Comparison of ENCODE assay signal across 19 cellular contexts in genomic region chr10:127216284-127216683, GRCh38. TPM values are rescaled to one million over a fixed set of nuclear protein-coding genes. Genes with fewer than 3 reads are reported as not detected.
A peak's percentile ranks its signal among the peaks of the same experiment; 100 is the strongest.
DNase-seq lines count a peak whose midpoint lies in the region; ATAC-seq, FAIRE-seq and TF ChIP-seq lines count a peak whose summit lies in the region.
"Had no signal": no experiment of that assay in that cellular context is flagged by ENCODE, and none has a peak within 500 bp of the region (broad histone marks: within the 10 kb centered on the region; RNA-seq: fewer than 3 reads in every experiment).

No MANE protein-coding gene starts in this region.

- H2BK5ac ChIP-seq in H9 (ENCODE audit: insufficient read length, low read length) (no peak overlapping the region), mesendoderm (ENCODE audit: low read length) (no peak overlapping the region)

- H4K5ac ChIP-seq in H9 (ENCODE audit: insufficient read length, low read depth, low read length) (no peak overlapping the region), mesendoderm (ENCODE audit: low read length) (no peak overlapping the region)

- H4K91ac ChIP-seq in H9 (ENCODE audit: insufficient read length, low read depth, low read length), result no peak overlapping the region

- H3K36me3 Mint-ChIP-seq in H9 (ENCODE audit: insufficient read depth in 1 of 3, low read depth in 3 of 3), result peaks cover 8 to 12% (median 9%) of the 10 kb centered on the region in 3 experiments; a peak in 6 of 7 replicates
- no peaks in the 10 kb centered on the region for H3K36me3 Mint-ChIP-seq in activated T-helper 17 cell treated with anti-CD3 and anti-CD28 coated beads, Interleukin-2, amount 50 U/mL, for 72 hours (ENCODE audit: low read depth)

- peaks cover 7 to 14% of the 10 kb centered on the region in 2 experiments for H3K9me3 Mint-ChIP-seq in H9
- H3K9me3 Mint-ChIP-seq in activated T-helper 17 cell treated with anti-CD3 and anti-CD28 coated beads, Interleukin-2, amount 50 U/mL, for 72 hours, result peaks cover 3% of the 10 kb centered on the region

- H3K4me1 Mint-ChIP-seq in H9, result peaks cover 24% of the 10 kb centered on the region in 2 experiments
- H3K4me1 Mint-ChIP-seq in activated T-helper 17 cell treated with anti-CD3 and anti-CD28 coated beads, Interleukin-2, amount 50 U/mL, for 72 hours, result no peaks in the 10 kb centered on the region

- H3K9me3 ChIP-seq in BLaER1, result 0 out of 2 replicates have a peak, but pooled peaks cover 6% of the 10 kb centered on the region
- H3K9me3 ChIP-seq in H9 (ENCODE audit: control insufficient read depth, low read depth, low read length), result no peaks in the 10 kb centered on the region
- H3K9me3 ChIP-seq: SJSA1 had no signal

- H3K9ac ChIP-seq in BLaER1, result no peak overlapping the region
- no peak overlapping the region for H3K9ac ChIP-seq in H9 (ENCODE audit: extremely low read depth, insufficient read length, low read length)
- H3K9ac ChIP-seq in mesendoderm (ENCODE audit: low read length), result no peak overlapping the region

- H3K4me1 ChIP-seq in BLaER1, result 0 out of 2 replicates have a peak, but pooled peaks cover 16% of the 10 kb centered on the region
- H3K4me1 ChIP-seq in H9 (ENCODE audit: insufficient read depth, low read length), result peaks cover 9% of the 10 kb centered on the region; the same call in 1 of the 2 replicates
- H3K4me1 ChIP-seq in mesendoderm (ENCODE audit: control insufficient read depth, low read depth, low read length), result peaks cover 4% of the 10 kb centered on the region

- no peak overlapping the region for H2BK15ac ChIP-seq in H9 (ENCODE audit: low read depth, low read length)
- no peak overlapping the region for H2BK15ac ChIP-seq in mesendoderm (replicated peaks; ENCODE audit: low read depth)

- no peak overlapping the region for H2AFZ ChIP-seq in H9 (ENCODE audit: low read length)

- TF ChIP-seq CTCF in H9 (conservative IDR thresholded peaks at IDR 0.05) (no peak), bronchial epithelial cell (IDR thresholded peaks at IDR 0.05; ENCODE audit: insufficient read depth, low read length, severe bottlenecking) (no peak)

- no peak overlapping the region for H3K14ac ChIP-seq in H9 (ENCODE audit: insufficient read depth, low read length)

- H2BK20ac ChIP-seq in H9 (ENCODE audit: low read depth, low read length, poor library complexity, severe bottlenecking), result no peak overlapping the region

- peak overlapping the region in 2 of 3 experiments; percentile 37 to 91; a peak in 4 of 7 replicates for H3K27ac Mint-ChIP-seq in H9
- H3K27ac Mint-ChIP-seq in activated T-helper 17 cell treated with anti-CD3 and anti-CD28 coated beads, Interleukin-2, amount 50 U/mL, for 72 hours, result no peak overlapping the region

- H3K36me3 ChIP-seq in BLaER1 (no peaks in the 10 kb centered on the region), bronchial epithelial cell (ENCODE audit: control insufficient read depth, insufficient read depth, low read length) (no peaks in the 10 kb centered on the region), mesendoderm (ENCODE audit: control insufficient read depth, insufficient read depth, low read length) (no peaks in the 10 kb centered on the region)
- H3K36me3 ChIP-seq: SJSA1 had no signal

- H4K20me1 ChIP-seq in BLaER1 (no peaks in the 10 kb centered on the region), H9 (ENCODE audit: control insufficient read depth, insufficient read depth, insufficient read length) (no peaks in the 10 kb centered on the region)

- no peak overlapping the region for H3K4ac ChIP-seq in H9 (ENCODE audit: low read depth, low read length)
- no peak overlapping the region for H3K4ac ChIP-seq in mesendoderm (ENCODE audit: low read depth, low read length)

- no peaks in the 10 kb centered on the region; the same call in 1 of the 2 replicates for H3K27me3 Mint-ChIP-seq in H9 (ENCODE audit: low read depth)
- peaks cover 9% of the 10 kb centered on the region for H3K27me3 Mint-ChIP-seq in activated T-helper 17 cell treated with anti-CD3 and anti-CD28 coated beads, Interleukin-2, amount 50 U/mL, for 72 hours

- H3K4me3 Mint-ChIP-seq in H9, result no peak overlapping the region; a peak in 1 of 5 replicates
- no peak overlapping the region for H3K4me3 Mint-ChIP-seq in activated T-helper 17 cell treated with anti-CD3 and anti-CD28 coated beads, Interleukin-2, amount 50 U/mL, for 72 hours

- H3K18ac ChIP-seq in H9 (ENCODE audit: insufficient read length, low read depth, low read length), result no peak overlapping the region
- no peak overlapping the region for H3K18ac ChIP-seq in mesendoderm (ENCODE audit: low read length)

- no CpG with 5 or more reads among the region's 6 CpGs for WGBS in H9 (ENCODE audit: extremely low coverage, insufficient read length, low lambda C conversion rate)
- no CpG with 5 or more reads among the region's 6 CpGs for WGBS in mesendoderm (ENCODE audit: extremely low coverage, insufficient coverage, low lambda C conversion rate)

- no peak overlapping the region for H2BK120ac ChIP-seq in H9 (ENCODE audit: low read depth, low read length, poor library complexity, severe bottlenecking)
- no peak overlapping the region for H2BK120ac ChIP-seq in mesendoderm (ENCODE audit: low read depth, low read length)

- H4K8ac ChIP-seq in H9 (replicated peaks; ENCODE audit: insufficient read length, low read depth, low read length), result no peak overlapping the region
- no peak overlapping the region for H4K8ac ChIP-seq in mesendoderm (ENCODE audit: low read depth, low read length)

- no peaks in the 10 kb centered on the region for H3K79me1 ChIP-seq in H9 (ENCODE audit: insufficient read depth, low read depth, low read length, poor library complexity, severe bottlenecking)
- no peaks in the 10 kb centered on the region for H3K79me1 ChIP-seq in mesendoderm (ENCODE audit: low read length)

- no peaks in the 10 kb centered on the region for H3K79me2 ChIP-seq in H9 (ENCODE audit: insufficient read depth, low read length)
- no peaks in the 10 kb centered on the region for H3K79me2 ChIP-seq in mesendoderm (ENCODE audit: control insufficient read depth, insufficient read depth, low read length)

- ATAC-seq in GM21528 (IDR thresholded peaks at IDR 0.05; ENCODE audit: low FRiP score, unreplicated experiment), result no peak
- ATAC-seq in activated T-helper 17 cell treated with anti-CD3 and anti-CD28 coated beads, Interleukin-2, amount 50 U/mL, for 72 hours (replicated peaks), result no peak
- ATAC-seq: K562, Panc1 had no signal

- H3K27ac ChIP-seq in BLaER1 (no peak overlapping the region), H9 (ENCODE audit: insufficient read length, low read depth, low read length) (peak overlapping the region; percentile 62), mesendoderm (ENCODE audit: low read depth, low read length) (no peak overlapping the region)
- H3K27ac ChIP-seq: C4-2B, SJSA1 had no signal

- H3K4me2 ChIP-seq in BLaER1, result peak overlapping the region; percentile 16; the same call in 1 of the 2 replicates
- peak overlapping the region; percentile 11 for H3K4me2 ChIP-seq in H9 (ENCODE audit: insufficient read depth, insufficient read length, low read length)
- H3K4me2 ChIP-seq in mesendoderm (ENCODE audit: low read length), result no peak overlapping the region

- H2BK12ac ChIP-seq in H9 (ENCODE audit: insufficient read length, low read depth, low read length), result no peak overlapping the region

- no peaks in the 10 kb centered on the region for H3K27me3 ChIP-seq in BLaER1
- H3K27me3 ChIP-seq in H9 (ENCODE audit: insufficient read depth, low read length), result no peaks in the 10 kb centered on the region
- H3K27me3 ChIP-seq in bronchial epithelial cell (ENCODE audit: control insufficient read depth, insufficient read depth, low read length), result no peaks in the 10 kb centered on the region
- H3K27me3 ChIP-seq in mesendoderm (ENCODE audit: insufficient read depth, low read length, poor library complexity), result no peaks in the 10 kb centered on the region
- H3K27me3 ChIP-seq: SJSA1 had no signal

- H3K56ac ChIP-seq in H9 (ENCODE audit: insufficient read length, low read depth, low read length) (no peak overlapping the region), mesendoderm (ENCODE audit: low read length) (no peak overlapping the region)

- DNase-seq in H9 (no peak), bronchial epithelial cell (ENCODE audit: low read depth) (peak; percentile 14), mesendoderm (peak; percentile 63), NCI-H82 treated with DMSO at 0.1 percent for 48 hours (lab: John Stamatoyannopoulos, UW; ENCODE audit: unreplicated experiment) (no peak)
- DNase-seq: ACHN, DND-41, NCI-H1105 treated with DMSO at 0.1 percent for 48 hours, NCI-H1694, NCI-H69, SW 1271 had no signal

- H2AK5ac ChIP-seq in H9 (ENCODE audit: insufficient read length, low read length) (no peak overlapping the region), mesendoderm (ENCODE audit: low read length) (no peak overlapping the region)

- FAIRE-seq in bronchial epithelial cell (lab: Jason Lieb, UNC), result no peak
- FAIRE-seq: D721Med, K562 had no signal

- no peaks in the 10 kb centered on the region for H3K23me2 ChIP-seq in H9 (ENCODE audit: insufficient read length, low read depth, low read length, poor library complexity, severe bottlenecking)

- H3T11ph ChIP-seq in H9 (ENCODE audit: low read length), result no peak overlapping the region

- H3K23ac ChIP-seq in H9 (ENCODE audit: insufficient read length, low read depth, low read length) (no peak overlapping the region), mesendoderm (ENCODE audit: low read length) (no peak overlapping the region)

- H3K4me3 ChIP-seq in BLaER1, result no peak overlapping the region
- no peak overlapping the region for H3K4me3 ChIP-seq in bronchial epithelial cell (ENCODE audit: low read depth, low read length)
- H3K4me3 ChIP-seq in mesendoderm (ENCODE audit: low read length), result no peak overlapping the region
- H3K4me3 ChIP-seq: K562, SJSA1 had no signal

RNA-seq across cellular contexts. Expression of gene INSYN2A, which starts 19.9 kb away (rescaled TPM):
- 0.09 and 0.20 TPM in 2 replicates for total RNA-seq in H9 (2021)
- total RNA-seq in bronchial epithelial cell, result under 0.01 TPM in 1 of 2 replicates, not detected in the other
- polyA plus RNA-seq in mesendoderm (2013, experiment 1 of 2), result 0.17 TPM
- 0.17 TPM for polyA plus RNA-seq in mesendoderm (2013, experiment 2 of 2)
- not detected for total RNA-seq in activated T-helper 17 cell treated with anti-CD3 and anti-CD28 coated beads, Interleukin-2, amount 50 U/mL, for 72 hours
- total RNA-seq: G401, K562, SJSA1 had no signal
- polyA plus RNA-seq: K562 had no signal

Comparison
In these comparisons a context has a peak if more than half of its experiments do, and no peak if none do; other contexts are left out.
1. DNase-seq: peak in bronchial epithelial cell (single experiment) and mesendoderm (single experiment); none in H9 (single experiment) and NCI-H82 treated with DMSO at 0.1 percent for 48 hours (single experiment).